ENCODE assay signal across 8 cellular contexts in genomic region chr9:133120343-133121199, GRCh38. TPM values are rescaled to one million over a fixed set of nuclear protein-coding genes. Genes with fewer than 3 reads are reported as not detected.
DNase-seq lines count a peak whose midpoint lies in the region; ATAC-seq and TF ChIP-seq lines count a peak whose summit lies in the region.

No MANE protein-coding gene starts in this region.

- H3K9me3 ChIP-seq in stomach smooth muscle (ENCODE audit: control insufficient read depth in 2 of 2, low read length in 2 of 2): no peaks in the 10 kb centered on the region

- no peaks in the 10 kb centered on the region for H3K36me3 ChIP-seq in stomach smooth muscle (ENCODE audit: control insufficient read depth in 2 of 2, insufficient read depth in 2 of 2, low read length in 2 of 2)

- H3K36me3 Mint-ChIP-seq in activated naive CD8-positive, alpha-beta T cell treated with anti-CD3 and anti-CD28 coated beads, Interleukin-2, amount 10 ng/mL, durations not matched to agents 7 days and 5 days: no peaks in the 10 kb centered on the region
- peaks cover 0 to 5% (median 0%) of the 10 kb centered on the region in 3 donors for H3K36me3 Mint-ChIP-seq in immature natural killer cell

- H3K4me1 ChIP-seq in stomach smooth muscle (ENCODE audit: control insufficient read depth, insufficient read depth, low read length): peaks cover 59% of the 10 kb centered on the region

- H3K4me3 Mint-ChIP-seq in activated naive CD8-positive, alpha-beta T cell treated with anti-CD3 and anti-CD28 coated beads, Interleukin-2, amount 10 ng/mL, durations not matched to agents 7 days and 5 days: peak overlapping the region; percentile 76
- H3K4me3 Mint-ChIP-seq in immature natural killer cell: peak overlapping the region; percentile 72 to 81 (median 78)

- peak overlapping the region; percentile 75 for H3K27ac ChIP-seq in stomach smooth muscle (ENCODE audit: low read length)

- H3K4me1 Mint-ChIP-seq in activated naive CD8-positive, alpha-beta T cell treated with anti-CD3 and anti-CD28 coated beads, Interleukin-2, amount 10 ng/mL, durations not matched to agents 7 days and 5 days: peaks cover 46% of the 10 kb centered on the region
- H3K4me1 Mint-ChIP-seq in immature natural killer cell: peaks cover 76 to 82% of the 10 kb centered on the region in 2 donors

- peak overlapping the region; percentile 71 to 85 for H3K9ac ChIP-seq in stomach smooth muscle (ENCODE audit: low read length in 2 of 2)

- POLR2A ChIA-PET in activated naive CD8-positive, alpha-beta T cell treated with anti-CD3 and anti-CD28 coated beads, Interleukin-2, amount 10 ng/mL, durations not matched to agents 7 days and 5 days (lab: Charles Lee): interaction anchor here (1.4 to 1.6 kb wide), 2 partner anchors 13 to 24 kb away, joined by 5 to 6 read pairs; no protein-coding TSS in a partner anchor

- H3K9me3 Mint-ChIP-seq in activated naive CD8-positive, alpha-beta T cell treated with anti-CD3 and anti-CD28 coated beads, Interleukin-2, amount 10 ng/mL, durations not matched to agents 7 days and 5 days: no peaks in the 10 kb centered on the region
- H3K9me3 Mint-ChIP-seq in immature natural killer cell: no peaks in the 10 kb centered on the region

- H3K27ac Mint-ChIP-seq in activated naive CD8-positive, alpha-beta T cell treated with anti-CD3 and anti-CD28 coated beads, Interleukin-2, amount 10 ng/mL, durations not matched to agents 7 days and 5 days: peak overlapping the region; percentile 69
- H3K27ac Mint-ChIP-seq in immature natural killer cell: peak overlapping the region; percentile 71 to 91 (median 82)

- H3K27me3 Mint-ChIP-seq in activated naive CD8-positive, alpha-beta T cell treated with anti-CD3 and anti-CD28 coated beads, Interleukin-2, amount 10 ng/mL, durations not matched to agents 7 days and 5 days: no peaks in the 10 kb centered on the region
- H3K27me3 Mint-ChIP-seq in immature natural killer cell (ENCODE audit: low read depth in 3 of 3): peaks cover 0 to 19% (median 7%) of the 10 kb centered on the region in 3 donors

- DNase-seq in NCI-H2029 (lab: John Stamatoyannopoulos, UW) (peak; percentile 36), NCI-H2029 treated with DMSO at 0.1 percent for 48 hours (lab: John Stamatoyannopoulos, UW) (no peak), immature natural killer cell (no peak), GM13976 (ENCODE audit: low spot score) (no peak)
- DNase-seq in activated naive CD8-positive, alpha-beta T cell treated with anti-CD3 and anti-CD28 coated beads, Interleukin-2, amount 10 ng/mL, durations not matched to agents 7 days and 5 days: no peak

- ATAC-seq in HG03565 (IDR thresholded peaks at IDR 0.05; ENCODE audit: unreplicated experiment) (peak; percentile 2), HG02840 (IDR thresholded peaks at IDR 0.05; ENCODE audit: low FRiP score, unreplicated experiment) (no peak)
- ATAC-seq in activated naive CD8-positive, alpha-beta T cell treated with anti-CD3 and anti-CD28 coated beads, Interleukin-2, amount 10 ng/mL, durations not matched to agents 7 days and 5 days (ENCODE audit: low read depth): no peak

- in situ Hi-C loops in GM13976 (cut with MboI; ENCODE audit: low sequenced_read_pairs, unreplicated experiment): no loop called here

- no peaks in the 10 kb centered on the region for H3K27me3 ChIP-seq in stomach smooth muscle (ENCODE audit: control insufficient read depth in 1 of 2, insufficient read depth in 2 of 2, low read length in 2 of 2)

- peak overlapping the region; percentile 84 to 86 for H3K4me3 ChIP-seq in stomach smooth muscle (ENCODE audit: low read length in 2 of 2)

- TF ChIP-seq CTCF in GM13976 (IDR thresholded peaks at IDR 0.05; ENCODE audit: borderline replicate concordance, control extremely low read depth, extremely low read depth, insufficient read depth, missing control alignments): no peak

RNA-seq across cellular contexts. Expression of gene RALGDS, which starts 0.5 kb away (rescaled TPM):
- 100 to 1,000 TPM; 130 to 134 TPM for total RNA-seq in activated naive CD8-positive, alpha-beta T cell treated with anti-CD3 and anti-CD28 coated beads, Interleukin-2, amount 10 ng/mL, durations not matched to agents 7 days and 5 days
- 10 to 100 TPM; 31.2 to 68.8 (median 31.6) TPM for polyA plus RNA-seq in immature natural killer cell

RNA-seq across cellular contexts. Expression of gene GBGT1, which starts 43.1 kb away (rescaled TPM):
- total RNA-seq in activated naive CD8-positive, alpha-beta T cell treated with anti-CD3 and anti-CD28 coated beads, Interleukin-2, amount 10 ng/mL, durations not matched to agents 7 days and 5 days: 1 to 10 TPM; 4.0 to 4.5 TPM
- not detected for polyA plus RNA-seq in immature natural killer cell

RNA-seq across cellular contexts. Expression of gene CEL, which starts 58.8 kb away (rescaled TPM):
- 1 to 10 TPM; 1.4 to 2.3 TPM for total RNA-seq in activated naive CD8-positive, alpha-beta T cell treated with anti-CD3 and anti-CD28 coated beads, Interleukin-2, amount 10 ng/mL, durations not matched to agents 7 days and 5 days
- not detected for polyA plus RNA-seq in immature natural killer cell
